1 cellular context compared by ENCODE assay signal in genomic region chr1:151047591-151047924, GRCh38.
TF ChIP-seq lines count a peak whose summit lies in the region.

A gene with protein sequence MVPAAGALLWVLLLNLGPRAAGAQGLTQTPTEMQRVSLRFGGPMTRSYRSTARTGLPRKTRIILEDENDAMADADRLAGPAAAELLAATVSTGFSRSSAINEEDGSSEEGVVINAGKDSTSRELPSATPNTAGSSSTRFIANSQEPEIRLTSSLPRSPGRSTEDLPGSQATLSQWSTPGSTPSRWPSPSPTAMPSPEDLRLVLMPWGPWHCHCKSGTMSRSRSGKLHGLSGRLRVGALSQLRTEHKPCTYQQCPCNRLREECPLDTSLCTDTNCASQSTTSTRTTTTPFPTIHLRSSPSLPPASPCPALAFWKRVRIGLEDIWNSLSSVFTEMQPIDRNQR (plus strand): TSS chr1:151047751. CDS start chr1:151047848, 97 bp downstream.

TF ChIP-seq in HepG2, 621 proteins besides CTCF, POLR2A, EP300 and RAD21 (continued from another document and continues in another):
- TF ChIP-seq ZNF83 (CRISPR knock-in tag; IDR thresholded peaks at IDR 0.05; ENCODE audit: borderline replicate concordance) (no peak), MED8 (CRISPR knock-in tag; IDR thresholded peaks at IDR 0.05; ENCODE audit: insufficient replicate concordance) (no peak), ZNF501 (CRISPR knock-in tag; IDR thresholded peaks at IDR 0.05) (no peak), RFX5 (IDR thresholded peaks at IDR 0.05; ENCODE audit: low read depth, low read length) (no peak), ZNF737 (CRISPR knock-in tag; IDR thresholded peaks at IDR 0.05; ENCODE audit: borderline replicate concordance) (no peak), ZNF841 (CRISPR knock-in tag; IDR thresholded peaks at IDR 0.05; ENCODE audit: borderline replicate concordance) (no peak), POLR2AphosphoS2 (IDR thresholded peaks at IDR 0.05; ENCODE audit: low read depth, low read length) (no peak), ZNF12 (CRISPR knock-in tag; IDR thresholded peaks at IDR 0.05) (no peak), KAT8 (CRISPR knock-in tag; IDR thresholded peaks at IDR 0.05) (peak; percentile 41), ZMYM2 (CRISPR knock-in tag; IDR thresholded peaks at IDR 0.05) (no peak), ZBTB34 (CRISPR knock-in tag; IDR thresholded peaks at IDR 0.05) (no peak), SOX6 (IDR thresholded peaks at IDR 0.05) (no peak), SOX6 (CRISPR knock-in tag; IDR thresholded peaks at IDR 0.05) (no peak), ZNF280D (CRISPR knock-in tag; IDR thresholded peaks at IDR 0.05) (no peak), ZBTB3 (CRISPR knock-in tag; IDR thresholded peaks at IDR 0.05; ENCODE audit: borderline replicate concordance, low read depth) (no peak), ZSCAN31 (CRISPR knock-in tag; IDR thresholded peaks at IDR 0.05; ENCODE audit: low read depth) (0 out of 2 replicates have a peak, but pooled peaks have one; percentile 20), KDM2A (CRISPR knock-in tag; IDR thresholded peaks at IDR 0.05; ENCODE audit: borderline replicate concordance, low read depth) (0 out of 2 replicates have a peak, but pooled peaks have one; percentile 14), FOXK1 (CRISPR knock-in tag; IDR thresholded peaks at IDR 0.05; ENCODE audit: borderline replicate concordance, low read depth) (no peak), PRPF4 (IDR thresholded peaks at IDR 0.05; ENCODE audit: low read depth, low read length, poor library complexity, severe bottlenecking) (no peak), NKX3-1 (CRISPR knock-in tag; IDR thresholded peaks at IDR 0.05) (no peak), ZNF609 (CRISPR knock-in tag; IDR thresholded peaks at IDR 0.05; ENCODE audit: borderline replicate concordance) (no peak), FOXA3 (CRISPR knock-in tag; IDR thresholded peaks at IDR 0.05) (no peak; the same call in 1 of the 2 replicates), SP2 (CRISPR knock-in tag; IDR thresholded peaks at IDR 0.05) (no peak), DMAP1 (CRISPR knock-in tag; IDR thresholded peaks at IDR 0.05) (peak; percentile 31; the same call in 1 of the 2 replicates), NR2C2 (CRISPR knock-in tag; IDR thresholded peaks at IDR 0.05; ENCODE audit: borderline replicate concordance) (no peak), ARNT2 (CRISPR knock-in tag; IDR thresholded peaks at IDR 0.05; ENCODE audit: low read depth) (0 out of 2 replicates have a peak, but pooled peaks have one; percentile 25), ZSCAN5A (CRISPR knock-in tag; IDR thresholded peaks at IDR 0.05; ENCODE audit: borderline replicate concordance) (no peak), REXO4 (CRISPR knock-in tag; IDR thresholded peaks at IDR 0.05; ENCODE audit: borderline replicate concordance) (no peak)
- TF ChIP-seq, protein P1, sequence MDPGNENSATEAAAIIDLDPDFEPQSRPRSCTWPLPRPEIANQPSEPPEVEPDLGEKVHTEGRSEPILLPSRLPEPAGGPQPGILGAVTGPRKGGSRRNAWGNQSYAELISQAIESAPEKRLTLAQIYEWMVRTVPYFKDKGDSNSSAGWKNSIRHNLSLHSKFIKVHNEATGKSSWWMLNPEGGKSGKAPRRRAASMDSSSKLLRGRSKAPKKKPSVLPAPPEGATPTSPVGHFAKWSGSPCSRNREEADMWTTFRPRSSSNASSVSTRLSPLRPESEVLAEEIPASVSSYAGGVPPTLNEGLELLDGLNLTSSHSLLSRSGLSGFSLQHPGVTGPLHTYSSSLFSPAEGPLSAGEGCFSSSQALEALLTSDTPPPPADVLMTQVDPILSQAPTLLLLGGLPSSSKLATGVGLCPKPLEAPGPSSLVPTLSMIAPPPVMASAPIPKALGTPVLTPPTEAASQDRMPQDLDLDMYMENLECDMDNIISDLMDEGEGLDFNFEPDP (CRISPR knock-in tag; conservative IDR thresholded peaks at IDR 0.05): no peak
- TF ChIP-seq, protein P2, sequence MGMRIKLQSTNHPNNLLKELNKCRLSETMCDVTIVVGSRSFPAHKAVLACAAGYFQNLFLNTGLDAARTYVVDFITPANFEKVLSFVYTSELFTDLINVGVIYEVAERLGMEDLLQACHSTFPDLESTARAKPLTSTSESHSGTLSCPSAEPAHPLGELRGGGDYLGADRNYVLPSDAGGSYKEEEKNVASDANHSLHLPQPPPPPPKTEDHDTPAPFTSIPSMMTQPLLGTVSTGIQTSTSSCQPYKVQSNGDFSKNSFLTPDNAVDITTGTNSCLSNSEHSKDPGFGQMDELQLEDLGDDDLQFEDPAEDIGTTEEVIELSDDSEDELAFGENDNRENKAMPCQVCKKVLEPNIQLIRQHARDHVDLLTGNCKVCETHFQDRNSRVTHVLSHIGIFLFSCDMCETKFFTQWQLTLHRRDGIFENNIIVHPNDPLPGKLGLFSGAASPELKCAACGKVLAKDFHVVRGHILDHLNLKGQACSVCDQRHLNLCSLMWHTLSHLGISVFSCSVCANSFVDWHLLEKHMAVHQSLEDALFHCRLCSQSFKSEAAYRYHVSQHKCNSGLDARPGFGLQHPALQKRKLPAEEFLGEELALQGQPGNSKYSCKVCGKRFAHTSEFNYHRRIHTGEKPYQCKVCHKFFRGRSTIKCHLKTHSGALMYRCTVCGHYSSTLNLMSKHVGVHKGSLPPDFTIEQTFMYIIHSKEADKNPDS (CRISPR knock-in tag; IDR thresholded peaks at IDR 0.05): no peak
- TF ChIP-seq, protein P3, sequence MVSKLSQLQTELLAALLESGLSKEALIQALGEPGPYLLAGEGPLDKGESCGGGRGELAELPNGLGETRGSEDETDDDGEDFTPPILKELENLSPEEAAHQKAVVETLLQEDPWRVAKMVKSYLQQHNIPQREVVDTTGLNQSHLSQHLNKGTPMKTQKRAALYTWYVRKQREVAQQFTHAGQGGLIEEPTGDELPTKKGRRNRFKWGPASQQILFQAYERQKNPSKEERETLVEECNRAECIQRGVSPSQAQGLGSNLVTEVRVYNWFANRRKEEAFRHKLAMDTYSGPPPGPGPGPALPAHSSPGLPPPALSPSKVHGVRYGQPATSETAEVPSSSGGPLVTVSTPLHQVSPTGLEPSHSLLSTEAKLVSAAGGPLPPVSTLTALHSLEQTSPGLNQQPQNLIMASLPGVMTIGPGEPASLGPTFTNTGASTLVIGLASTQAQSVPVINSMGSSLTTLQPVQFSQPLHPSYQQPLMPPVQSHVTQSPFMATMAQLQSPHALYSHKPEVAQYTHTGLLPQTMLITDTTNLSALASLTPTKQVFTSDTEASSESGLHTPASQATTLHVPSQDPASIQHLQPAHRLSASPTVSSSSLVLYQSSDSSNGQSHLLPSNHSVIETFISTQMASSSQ (IDR thresholded peaks at IDR 0.05; ENCODE audit: low read depth): no peak
- TF ChIP-seq, protein P3 (CRISPR knock-in tag; IDR thresholded peaks at IDR 0.05; ENCODE audit: borderline replicate concordance): no peak
- TF ChIP-seq, protein P4, sequence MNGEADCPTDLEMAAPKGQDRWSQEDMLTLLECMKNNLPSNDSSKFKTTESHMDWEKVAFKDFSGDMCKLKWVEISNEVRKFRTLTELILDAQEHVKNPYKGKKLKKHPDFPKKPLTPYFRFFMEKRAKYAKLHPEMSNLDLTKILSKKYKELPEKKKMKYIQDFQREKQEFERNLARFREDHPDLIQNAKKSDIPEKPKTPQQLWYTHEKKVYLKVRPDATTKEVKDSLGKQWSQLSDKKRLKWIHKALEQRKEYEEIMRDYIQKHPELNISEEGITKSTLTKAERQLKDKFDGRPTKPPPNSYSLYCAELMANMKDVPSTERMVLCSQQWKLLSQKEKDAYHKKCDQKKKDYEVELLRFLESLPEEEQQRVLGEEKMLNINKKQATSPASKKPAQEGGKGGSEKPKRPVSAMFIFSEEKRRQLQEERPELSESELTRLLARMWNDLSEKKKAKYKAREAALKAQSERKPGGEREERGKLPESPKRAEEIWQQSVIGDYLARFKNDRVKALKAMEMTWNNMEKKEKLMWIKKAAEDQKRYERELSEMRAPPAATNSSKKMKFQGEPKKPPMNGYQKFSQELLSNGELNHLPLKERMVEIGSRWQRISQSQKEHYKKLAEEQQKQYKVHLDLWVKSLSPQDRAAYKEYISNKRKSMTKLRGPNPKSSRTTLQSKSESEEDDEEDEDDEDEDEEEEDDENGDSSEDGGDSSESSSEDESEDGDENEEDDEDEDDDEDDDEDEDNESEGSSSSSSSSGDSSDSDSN (CRISPR knock-in tag; IDR thresholded peaks at IDR 0.05): peak; percentile 69; the same call in 1 of the 2 replicates
